1 cellular context compared by ENCODE assay signal in the genomic region with DNA sequence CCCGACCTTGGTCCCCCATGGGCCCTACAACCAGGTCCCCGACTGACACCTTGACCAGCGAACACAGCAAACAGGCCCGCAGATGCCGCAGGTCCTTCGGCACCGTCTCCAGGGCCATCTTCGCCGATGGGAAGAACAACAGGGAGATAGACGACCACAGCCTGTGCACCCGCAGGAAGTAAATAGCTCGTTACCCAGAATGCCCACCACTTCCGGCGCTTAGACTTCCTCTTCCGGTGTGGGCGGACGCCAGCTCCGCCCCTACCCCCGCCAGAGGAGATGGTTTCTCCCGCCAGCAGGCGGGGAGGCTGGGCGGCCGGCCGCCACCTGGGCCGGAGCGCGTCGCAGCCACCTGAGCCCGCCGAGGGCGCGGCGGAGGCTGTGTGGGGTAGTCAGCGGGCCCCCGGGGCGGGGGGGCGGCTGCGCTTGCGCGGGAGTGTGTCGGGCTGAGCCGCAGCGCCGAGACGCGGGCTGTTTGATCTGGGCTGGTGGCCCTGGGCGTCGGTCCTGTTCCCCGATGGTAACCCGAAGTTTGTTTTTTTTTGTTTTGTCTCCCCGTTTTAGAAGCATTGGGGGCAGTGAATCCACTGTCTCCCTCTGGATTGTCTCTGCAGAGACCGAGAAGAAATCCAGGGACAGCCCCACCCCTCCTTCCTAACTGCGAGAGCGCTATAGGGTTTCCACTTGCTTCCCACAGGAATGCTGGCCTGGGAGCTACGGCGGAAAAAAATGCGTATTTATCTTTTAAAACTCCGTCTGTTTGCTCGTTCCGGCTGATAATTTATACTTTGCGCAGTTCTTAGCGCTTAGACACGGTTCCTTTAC.
TF ChIP-seq lines count a peak whose summit lies in the region.

SUPT4H1 (minus strand) TSS at position 184 of the 825 bp plus-strand sequence; CDS start at position 118, 66 bp downstream.

TF ChIP-seq in GM12878, 131 proteins besides CTCF, POLR2A, EP300 and RAD21 (continued from another document and continues in another):
- TF ChIP-seq, protein P1, sequence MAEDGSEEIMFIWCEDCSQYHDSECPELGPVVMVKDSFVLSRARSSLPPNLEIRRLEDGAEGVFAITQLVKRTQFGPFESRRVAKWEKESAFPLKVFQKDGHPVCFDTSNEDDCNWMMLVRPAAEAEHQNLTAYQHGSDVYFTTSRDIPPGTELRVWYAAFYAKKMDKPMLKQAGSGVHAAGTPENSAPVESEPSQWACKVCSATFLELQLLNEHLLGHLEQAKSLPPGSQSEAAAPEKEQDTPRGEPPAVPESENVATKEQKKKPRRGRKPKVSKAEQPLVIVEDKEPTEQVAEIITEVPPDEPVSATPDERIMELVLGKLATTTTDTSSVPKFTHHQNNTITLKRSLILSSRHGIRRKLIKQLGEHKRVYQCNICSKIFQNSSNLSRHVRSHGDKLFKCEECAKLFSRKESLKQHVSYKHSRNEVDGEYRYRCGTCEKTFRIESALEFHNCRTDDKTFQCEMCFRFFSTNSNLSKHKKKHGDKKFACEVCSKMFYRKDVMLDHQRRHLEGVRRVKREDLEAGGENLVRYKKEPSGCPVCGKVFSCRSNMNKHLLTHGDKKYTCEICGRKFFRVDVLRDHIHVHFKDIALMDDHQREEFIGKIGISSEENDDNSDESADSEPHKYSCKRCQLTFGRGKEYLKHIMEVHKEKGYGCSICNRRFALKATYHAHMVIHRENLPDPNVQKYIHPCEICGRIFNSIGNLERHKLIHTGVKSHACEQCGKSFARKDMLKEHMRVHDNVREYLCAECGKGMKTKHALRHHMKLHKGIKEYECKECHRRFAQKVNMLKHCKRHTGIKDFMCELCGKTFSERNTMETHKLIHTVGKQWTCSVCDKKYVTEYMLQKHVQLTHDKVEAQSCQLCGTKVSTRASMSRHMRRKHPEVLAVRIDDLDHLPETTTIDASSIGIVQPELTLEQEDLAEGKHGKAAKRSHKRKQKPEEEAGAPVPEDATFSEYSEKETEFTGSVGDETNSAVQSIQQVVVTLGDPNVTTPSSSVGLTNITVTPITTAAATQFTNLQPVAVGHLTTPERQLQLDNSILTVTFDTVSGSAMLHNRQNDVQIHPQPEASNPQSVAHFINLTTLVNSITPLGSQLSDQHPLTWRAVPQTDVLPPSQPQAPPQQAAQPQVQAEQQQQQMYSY (CRISPR knock-in tag; IDR thresholded peaks at IDR 0.05) = no peak
- TF ChIP-seq IRF3 (IDR thresholded peaks at IDR 0.05) = no peak
- TF ChIP-seq EED (IDR thresholded peaks at IDR 0.05; ENCODE audit: low read depth) = 0 out of 2 replicates have a peak, but pooled peaks have one; percentile 15
- peak; percentile 95 for TF ChIP-seq NR2C1 (IDR thresholded peaks at IDR 0.05)
- no peak for TF ChIP-seq KAT2A (conservative IDR thresholded peaks at IDR 0.05; ENCODE audit: control insufficient read depth, low read depth, low read length)
- TF ChIP-seq EGR1 (IDR thresholded peaks at IDR 0.05; ENCODE audit: borderline replicate concordance in 1 of 2, low read depth in 2 of 2, low read length in 2 of 2) = peak; percentile 66 to 91
- TF ChIP-seq ELK1 (IDR thresholded peaks at IDR 0.05; ENCODE audit: low read depth, low read length) = peak; percentile 93
- TF ChIP-seq TARDBP (IDR thresholded peaks at IDR 0.05; ENCODE audit: borderline replicate concordance) = peak; percentile 31; the same call in 1 of the 2 replicates
- no peak for TF ChIP-seq JUNB (IDR thresholded peaks at IDR 0.05)
- peak; percentile 61 for TF ChIP-seq NR2F1 (conservative IDR thresholded peaks at IDR 0.05)
- TF ChIP-seq RBBP5 (conservative IDR thresholded peaks at IDR 0.05) = no peak
- TF ChIP-seq SREBF1 (IDR thresholded peaks at IDR 0.05; ENCODE audit: low read length) = peak; percentile 85
- TF ChIP-seq CHD1 (IDR thresholded peaks at IDR 0.05; ENCODE audit: low read depth, low read length) = peak; percentile 96
- peak; percentile 79; the same call in 1 of the 2 replicates for TF ChIP-seq CBFB (IDR thresholded peaks at IDR 0.05; ENCODE audit: low read depth)
- peak; percentile 88 to 89 for TF ChIP-seq BHLHE40 (IDR thresholded peaks at IDR 0.05; ENCODE audit: borderline replicate concordance in 1 of 2, low read depth in 2 of 2, low read length in 1 of 2)
- peak; percentile 87 for TF ChIP-seq NKRF (conservative IDR thresholded peaks at IDR 0.05)
- TF ChIP-seq, protein P2, sequence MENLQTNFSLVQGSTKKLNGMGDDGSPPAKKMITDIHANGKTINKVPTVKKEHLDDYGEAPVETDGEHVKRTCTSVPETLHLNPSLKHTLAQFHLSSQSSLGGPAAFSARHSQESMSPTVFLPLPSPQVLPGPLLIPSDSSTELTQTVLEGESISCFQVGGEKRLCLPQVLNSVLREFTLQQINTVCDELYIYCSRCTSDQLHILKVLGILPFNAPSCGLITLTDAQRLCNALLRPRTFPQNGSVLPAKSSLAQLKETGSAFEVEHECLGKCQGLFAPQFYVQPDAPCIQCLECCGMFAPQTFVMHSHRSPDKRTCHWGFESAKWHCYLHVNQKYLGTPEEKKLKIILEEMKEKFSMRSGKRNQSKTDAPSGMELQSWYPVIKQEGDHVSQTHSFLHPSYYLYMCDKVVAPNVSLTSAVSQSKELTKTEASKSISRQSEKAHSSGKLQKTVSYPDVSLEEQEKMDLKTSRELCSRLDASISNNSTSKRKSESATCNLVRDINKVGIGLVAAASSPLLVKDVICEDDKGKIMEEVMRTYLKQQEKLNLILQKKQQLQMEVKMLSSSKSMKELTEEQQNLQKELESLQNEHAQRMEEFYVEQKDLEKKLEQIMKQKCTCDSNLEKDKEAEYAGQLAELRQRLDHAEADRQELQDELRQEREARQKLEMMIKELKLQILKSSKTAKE (IDR thresholded peaks at IDR 0.05; ENCODE audit: low read depth, poor library complexity, severe bottlenecking) = peak; percentile 31
- peak; percentile 97 for TF ChIP-seq ZBTB40 (IDR thresholded peaks at IDR 0.05; ENCODE audit: borderline replicate concordance)
- peak; percentile 58 for TF ChIP-seq CHD2 (IDR thresholded peaks at IDR 0.05; ENCODE audit: borderline replicate concordance, low read depth, low read length)
- TF ChIP-seq SP1 (IDR thresholded peaks at IDR 0.05; ENCODE audit: low read depth, low read length) = peak; percentile 86
- TF ChIP-seq HCFC1 (IDR thresholded peaks at IDR 0.05; ENCODE audit: low read length) = peak; percentile 76
- TF ChIP-seq ZNF274 (IDR thresholded peaks at IDR 0.05; ENCODE audit: insufficient read depth, insufficient read length) = no peak
- TF ChIP-seq SRF (IDR thresholded peaks at IDR 0.05; ENCODE audit: low read depth in 2 of 2, low read length in 2 of 2) = 0 out of 4 replicates have a peak, but pooled peaks of 1 of the 2 experiments have one; percentile 63
- peak; percentile 78; the same call in 1 of the 2 replicates for TF ChIP-seq HDGF (IDR thresholded peaks at IDR 0.05)
- no peak for TF ChIP-seq EZH2 (IDR thresholded peaks at IDR 0.05; ENCODE audit: borderline replicate concordance, control insufficient read depth, low read depth, low read length)
- TF ChIP-seq, protein P3, sequence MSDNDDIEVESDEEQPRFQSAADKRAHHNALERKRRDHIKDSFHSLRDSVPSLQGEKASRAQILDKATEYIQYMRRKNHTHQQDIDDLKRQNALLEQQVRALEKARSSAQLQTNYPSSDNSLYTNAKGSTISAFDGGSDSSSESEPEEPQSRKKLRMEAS (IDR thresholded peaks at IDR 0.05; ENCODE audit: low read depth, low read length) = no peak
- peak; percentile 47 for TF ChIP-seq SMARCA5 (IDR thresholded peaks at IDR 0.05)
- TF ChIP-seq NFXL1 (IDR thresholded peaks at IDR 0.05; ENCODE audit: borderline replicate concordance) = no peak
- no peak for TF ChIP-seq ZZZ3 (IDR thresholded peaks at IDR 0.05; ENCODE audit: control insufficient read depth, insufficient read length, low read depth)
- TF ChIP-seq TBL1XR1 (IDR thresholded peaks at IDR 0.05; ENCODE audit: low read depth, low read length) = 0 out of 2 replicates have a peak, but pooled peaks have one; percentile 38
- peak; percentile 98 for TF ChIP-seq GABPA (IDR thresholded peaks at IDR 0.05; ENCODE audit: low read depth)
- TF ChIP-seq, protein P4, sequence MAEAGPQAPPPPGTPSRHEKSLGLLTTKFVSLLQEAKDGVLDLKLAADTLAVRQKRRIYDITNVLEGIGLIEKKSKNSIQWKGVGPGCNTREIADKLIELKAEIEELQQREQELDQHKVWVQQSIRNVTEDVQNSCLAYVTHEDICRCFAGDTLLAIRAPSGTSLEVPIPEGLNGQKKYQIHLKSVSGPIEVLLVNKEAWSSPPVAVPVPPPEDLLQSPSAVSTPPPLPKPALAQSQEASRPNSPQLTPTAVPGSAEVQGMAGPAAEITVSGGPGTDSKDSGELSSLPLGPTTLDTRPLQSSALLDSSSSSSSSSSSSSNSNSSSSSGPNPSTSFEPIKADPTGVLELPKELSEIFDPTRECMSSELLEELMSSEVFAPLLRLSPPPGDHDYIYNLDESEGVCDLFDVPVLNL (IDR thresholded peaks at IDR 0.05; ENCODE audit: low read depth, low read length) = peak; percentile 81
- peak; percentile 56; the same call in 1 of the 2 replicates for TF ChIP-seq NBN (IDR thresholded peaks at IDR 0.05)
- TF ChIP-seq YBX1 (IDR thresholded peaks at IDR 0.05) = no peak
- peak; percentile 70; the same call in 1 of the 2 replicates for TF ChIP-seq MTA3 (IDR thresholded peaks at IDR 0.05; ENCODE audit: borderline replicate concordance, low read length)
- TF ChIP-seq RUNX3 (IDR thresholded peaks at IDR 0.05; ENCODE audit: low read length) = peak; percentile 91
- 0 out of 2 replicates have a peak, but pooled peaks have one; percentile 58 for TF ChIP-seq FOXM1 (IDR thresholded peaks at IDR 0.05; ENCODE audit: low read depth, low read length)
- peak; percentile 40 for TF ChIP-seq RELA (IDR thresholded peaks at IDR 0.05; ENCODE audit: borderline replicate concordance, partially characterized antibody)
